ENCODE assay signal across 8 cellular contexts in genomic region chr3:32780735-32781210, GRCh38. TPM values are rescaled to one million over a fixed set of nuclear protein-coding genes. Genes with fewer than 3 reads are reported as not detected.
DNase-seq lines count a peak whose midpoint lies in the region; TF ChIP-seq lines count a peak whose summit lies in the region.

No MANE protein-coding gene starts in this region.

- no peak for TF ChIP-seq POLR2A in sigmoid colon (IDR thresholded peaks at IDR 0.05)

- no peak for TF ChIP-seq EP300 in sigmoid colon (IDR thresholded peaks at IDR 0.05)

- peak; percentile 17 for DNase-seq in activated CD4-positive, alpha-beta T cell treated with anti-CD3 and anti-CD28 coated beads for 48 hours
- DNase-seq in activated CD4-positive, alpha-beta T cell treated with anti-CD3 and anti-CD28 coated beads for 1 hour: no peak
- DNase-seq in HFFc6 (peak; percentile 15), NCI-H1048 (lab: John Stamatoyannopoulos, UW) (peak; percentile 79), amniotic epithelial cell (ENCODE audit: low read depth) (peak; percentile 14), iPS DF 19.7 (ENCODE audit: low read depth, low spot score) (peak; percentile 99), sigmoid colon (peak; percentile 59), NCI-H2029 treated with DMSO at 0.1 percent for 48 hours (lab: John Stamatoyannopoulos, UW) (no peak)

- TF ChIP-seq CTCF in HFFc6 (IDR thresholded peaks at IDR 0.05) (no peak), sigmoid colon (IDR thresholded peaks at IDR 0.05) (no peak)

- peak overlapping the region; percentile 98 for H3K4me3 Mint-ChIP-seq in HFFc6

- H3K27ac Mint-ChIP-seq in HFFc6: peak overlapping the region; percentile 70

- no peaks in the 10 kb centered on the region for H3K9me3 Mint-ChIP-seq in HFFc6

- H3K36me3 ChIP-seq in sigmoid colon: peaks cover 0 to 1% (median 0%) of the 10 kb centered on the region in 4 donors

- H3K4me1 Mint-ChIP-seq in HFFc6 (ENCODE audit: low read depth): peaks cover 5% of the 10 kb centered on the region

- intact Hi-C loops in sigmoid colon (cut with DNase I): no loop called here

- no peak overlapping the region for H3K27ac ChIP-seq in sigmoid colon

- H3K27me3 ChIP-seq in sigmoid colon: peaks cover 0 to 4% (median 0%) of the 10 kb centered on the region in 3 donors

- no peaks in the 10 kb centered on the region for H3K9me3 ChIP-seq in sigmoid colon

- H3K36me3 Mint-ChIP-seq in HFFc6 (ENCODE audit: low read depth): no peaks in the 10 kb centered on the region

- peak overlapping the region; percentile 39 to 59 (median 49) for H3K4me3 ChIP-seq in sigmoid colon

- WGBS in sigmoid colon, 2 donors: 2 to 3% methylated on average over 36 of the region's 36 CpGs

- H3K4me1 ChIP-seq in sigmoid colon: peaks cover 0 to 15% (median 9%) of the 10 kb centered on the region in 4 donors

- H3K27me3 Mint-ChIP-seq in HFFc6 (ENCODE audit: insufficient read depth): peaks cover 5% of the 10 kb centered on the region; the same call in 1 of the 2 replicates

RNA-seq across cellular contexts. Expression of gene TRIM71, which starts 37.0 kb away (rescaled TPM):
- total RNA-seq in HFFc6 (2021; fragmentation: NEBNext Ultra II Directional; extraction: Animal tissue kit (Norgen Biotek cat#: 25700)): not detected
- not detected for total RNA-seq in sigmoid colon
- not detected for polyA plus RNA-seq in sigmoid colon

Comparison
In these comparisons a context has a peak if more than half of its experiments do, and no peak if none do; other contexts are left out.
1. DNase-seq: peak in activated CD4-positive, alpha-beta T cell treated with anti-CD3 and anti-CD28 coated beads for 48 hours (single experiment), HFFc6 (single experiment), NCI-H1048 (single experiment), amniotic epithelial cell (single experiment), iPS DF 19.7 (single experiment) and sigmoid colon (single experiment); none in activated CD4-positive, alpha-beta T cell treated with anti-CD3 and anti-CD28 coated beads for 1 hour (single experiment) and NCI-H2029 treated with DMSO at 0.1 percent for 48 hours (single experiment).